In the genomic region with DNA sequence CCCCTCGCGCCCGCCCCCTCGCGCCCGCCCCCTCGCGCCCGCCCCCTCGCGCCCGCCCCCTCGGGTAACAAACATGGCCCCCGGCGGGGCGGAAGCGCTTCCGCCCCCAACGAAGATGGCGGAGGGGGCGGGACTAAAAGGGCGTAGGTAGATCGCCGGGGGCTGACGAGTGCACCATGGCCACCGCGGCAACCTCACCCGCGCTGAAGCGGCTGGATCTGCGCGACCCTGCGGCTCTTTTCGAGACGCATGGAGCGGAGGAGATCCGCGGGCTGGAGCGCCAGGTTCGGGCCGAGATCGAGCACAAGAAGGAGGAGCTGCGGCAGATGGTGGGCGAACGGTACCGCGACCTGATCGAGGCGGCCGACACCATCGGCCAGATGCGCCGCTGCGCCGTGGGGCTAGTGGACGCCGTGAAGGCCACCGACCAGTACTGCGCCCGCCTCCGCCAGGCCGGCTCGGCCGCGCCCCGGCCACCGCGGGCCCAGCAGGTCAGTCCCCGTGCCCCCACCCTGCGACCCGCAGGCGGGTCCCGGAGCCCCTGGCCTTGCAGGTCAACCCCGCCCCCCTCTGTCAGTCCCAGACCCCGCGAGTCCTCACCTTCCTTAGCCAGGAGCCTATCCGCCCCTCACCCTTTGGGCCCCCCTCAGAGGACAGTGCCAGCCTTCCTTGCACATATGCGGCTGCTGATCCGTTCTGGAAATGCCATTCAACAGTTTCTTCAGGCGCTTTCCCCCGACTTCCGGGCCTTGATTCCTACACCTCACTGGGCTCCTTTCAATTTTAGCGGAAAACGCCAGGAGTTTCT, we compare ENCODE assay signal across 1 cellular context.
A peak's percentile ranks its signal among the peaks of the same experiment; 100 is the strongest.
TF ChIP-seq lines count a peak whose summit lies in the region.

A gene with protein sequence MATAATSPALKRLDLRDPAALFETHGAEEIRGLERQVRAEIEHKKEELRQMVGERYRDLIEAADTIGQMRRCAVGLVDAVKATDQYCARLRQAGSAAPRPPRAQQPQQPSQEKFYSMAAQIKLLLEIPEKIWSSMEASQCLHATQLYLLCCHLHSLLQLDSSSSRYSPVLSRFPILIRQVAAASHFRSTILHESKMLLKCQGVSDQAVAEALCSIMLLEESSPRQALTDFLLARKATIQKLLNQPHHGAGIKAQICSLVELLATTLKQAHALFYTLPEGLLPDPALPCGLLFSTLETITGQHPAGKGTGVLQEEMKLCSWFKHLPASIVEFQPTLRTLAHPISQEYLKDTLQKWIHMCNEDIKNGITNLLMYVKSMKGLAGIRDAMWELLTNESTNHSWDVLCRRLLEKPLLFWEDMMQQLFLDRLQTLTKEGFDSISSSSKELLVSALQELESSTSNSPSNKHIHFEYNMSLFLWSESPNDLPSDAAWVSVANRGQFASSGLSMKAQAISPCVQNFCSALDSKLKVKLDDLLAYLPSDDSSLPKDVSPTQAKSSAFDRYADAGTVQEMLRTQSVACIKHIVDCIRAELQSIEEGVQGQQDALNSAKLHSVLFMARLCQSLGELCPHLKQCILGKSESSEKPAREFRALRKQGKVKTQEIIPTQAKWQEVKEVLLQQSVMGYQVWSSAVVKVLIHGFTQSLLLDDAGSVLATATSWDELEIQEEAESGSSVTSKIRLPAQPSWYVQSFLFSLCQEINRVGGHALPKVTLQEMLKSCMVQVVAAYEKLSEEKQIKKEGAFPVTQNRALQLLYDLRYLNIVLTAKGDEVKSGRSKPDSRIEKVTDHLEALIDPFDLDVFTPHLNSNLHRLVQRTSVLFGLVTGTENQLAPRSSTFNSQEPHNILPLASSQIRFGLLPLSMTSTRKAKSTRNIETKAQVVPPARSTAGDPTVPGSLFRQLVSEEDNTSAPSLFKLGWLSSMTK (plus strand): TSS at position 162 of the 808 bp plus-strand sequence. CDS start 15 bp downstream, at position 177.

TF ChIP-seq in K562, 482 proteins besides CTCF, POLR2A, EP300 and RAD21 (continued from another document and continues in another):
- TF ChIP-seq, protein P1, sequence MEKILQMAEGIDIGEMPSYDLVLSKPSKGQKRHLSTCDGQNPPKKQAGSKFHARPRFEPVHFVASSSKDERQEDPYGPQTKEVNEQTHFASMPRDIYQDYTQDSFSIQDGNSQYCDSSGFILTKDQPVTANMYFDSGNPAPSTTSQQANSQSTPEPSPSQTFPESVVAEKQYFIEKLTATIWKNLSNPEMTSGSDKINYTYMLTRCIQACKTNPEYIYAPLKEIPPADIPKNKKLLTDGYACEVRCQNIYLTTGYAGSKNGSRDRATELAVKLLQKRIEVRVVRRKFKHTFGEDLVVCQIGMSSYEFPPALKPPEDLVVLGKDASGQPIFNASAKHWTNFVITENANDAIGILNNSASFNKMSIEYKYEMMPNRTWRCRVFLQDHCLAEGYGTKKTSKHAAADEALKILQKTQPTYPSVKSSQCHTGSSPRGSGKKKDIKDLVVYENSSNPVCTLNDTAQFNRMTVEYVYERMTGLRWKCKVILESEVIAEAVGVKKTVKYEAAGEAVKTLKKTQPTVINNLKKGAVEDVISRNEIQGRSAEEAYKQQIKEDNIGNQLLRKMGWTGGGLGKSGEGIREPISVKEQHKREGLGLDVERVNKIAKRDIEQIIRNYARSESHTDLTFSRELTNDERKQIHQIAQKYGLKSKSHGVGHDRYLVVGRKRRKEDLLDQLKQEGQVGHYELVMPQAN (IDR thresholded peaks at IDR 0.05; ENCODE audit: borderline replicate concordance) = peak; percentile 83; the same call in 1 of the 2 replicates
- TF ChIP-seq ZNF407 (IDR thresholded peaks at IDR 0.05; ENCODE audit: low read depth) (no peak), SMARCA5 (IDR thresholded peaks at IDR 0.05) (no peak), MECOM (CRISPR knock-in tag; IDR thresholded peaks at IDR 0.05) (no peak), FOS (IDR thresholded peaks at IDR 0.05; ENCODE audit: extremely low read depth, insufficient read length) (no peak), NCOA1 (IDR thresholded peaks at IDR 0.05; ENCODE audit: low read depth) (no peak), ZNF77 (CRISPR knock-in tag; IDR thresholded peaks at IDR 0.05) (no peak), SMARCA4 (IDR thresholded peaks at IDR 0.05) (no peak), EP400 (IDR thresholded peaks at IDR 0.05) (peak; percentile 81), SMARCE1 (IDR thresholded peaks at IDR 0.05) (no peak), HDAC2 (IDR thresholded peaks at IDR 0.05) (no peak; the same call in 1 of the 2 replicates), XRCC4 (IDR thresholded peaks at IDR 0.05; ENCODE audit: extremely low read depth, insufficient read depth, insufficient read length) (no peak), ZBTB8A (IDR thresholded peaks at IDR 0.05; ENCODE audit: partially characterized antibody) (no peak), GABPB1 (CRISPR knock-in tag; IDR thresholded peaks at IDR 0.05) (peak; percentile 86), PHF8 (IDR thresholded peaks at IDR 0.05; ENCODE audit: borderline replicate concordance, low read length) (peak; percentile 81), HDAC1 (IDR thresholded peaks at IDR 0.05) (peak in 1 of 2 experiments; percentile 78; a peak in 2 of 4 replicates), IRF1 (CRISPR knock-in tag; IDR thresholded peaks at IDR 0.05; ENCODE audit: borderline replicate concordance) (no peak), HSF4 (CRISPR knock-in tag; IDR thresholded peaks at IDR 0.05; ENCODE audit: borderline replicate concordance) (no peak), ADNP (tag; IDR thresholded peaks at IDR 0.05) (no peak), CCNT2 (IDR thresholded peaks at IDR 0.05; ENCODE audit: borderline replicate concordance, extremely low read depth, insufficient read length, low read depth, low read length) (peak; percentile 46), NFIC (IDR thresholded peaks at IDR 0.05) (peak; percentile 40; the same call in 1 of the 2 replicates), E2F8 (IDR thresholded peaks at IDR 0.05; ENCODE audit: low read depth, partially characterized antibody) (no peak), CHD1 (IDR thresholded peaks at IDR 0.05; ENCODE audit: low read length) (no peak), PTTG1 (tag; IDR thresholded peaks at IDR 0.05; ENCODE audit: low read depth) (no peak), NCOA6 (IDR thresholded peaks at IDR 0.05) (peak; percentile 75; the same call in 1 of the 2 replicates), ZNF717 (CRISPR knock-in tag; IDR thresholded peaks at IDR 0.05) (no peak), ZNF347 (CRISPR knock-in tag; IDR thresholded peaks at IDR 0.05; ENCODE audit: low read depth) (no peak), ZNF589 (CRISPR knock-in tag; IDR thresholded peaks at IDR 0.05; ENCODE audit: low read depth) (no peak), STAT5B (CRISPR knock-in tag; IDR thresholded peaks at IDR 0.05) (no peak), SOX6 (IDR thresholded peaks at IDR 0.05) (no peak), YY1 (IDR thresholded peaks at IDR 0.05; ENCODE audit: borderline replicate concordance in 1 of 3, control insufficient read depth in 1 of 3, extremely low read depth in 1 of 3, insufficient read depth in 3 of 3, insufficient read length in 1 of 3, insufficient replicate concordance in 2 of 3, low read depth in 1 of 3, low read length in 2 of 3) (peak; percentile 92 to 99 (median 98)), E2F3 (CRISPR knock-in tag; IDR thresholded peaks at IDR 0.05) (no peak), PURB (CRISPR knock-in tag; IDR thresholded peaks at IDR 0.05; ENCODE audit: low read depth) (no peak)
- TF ChIP-seq, protein P2, sequence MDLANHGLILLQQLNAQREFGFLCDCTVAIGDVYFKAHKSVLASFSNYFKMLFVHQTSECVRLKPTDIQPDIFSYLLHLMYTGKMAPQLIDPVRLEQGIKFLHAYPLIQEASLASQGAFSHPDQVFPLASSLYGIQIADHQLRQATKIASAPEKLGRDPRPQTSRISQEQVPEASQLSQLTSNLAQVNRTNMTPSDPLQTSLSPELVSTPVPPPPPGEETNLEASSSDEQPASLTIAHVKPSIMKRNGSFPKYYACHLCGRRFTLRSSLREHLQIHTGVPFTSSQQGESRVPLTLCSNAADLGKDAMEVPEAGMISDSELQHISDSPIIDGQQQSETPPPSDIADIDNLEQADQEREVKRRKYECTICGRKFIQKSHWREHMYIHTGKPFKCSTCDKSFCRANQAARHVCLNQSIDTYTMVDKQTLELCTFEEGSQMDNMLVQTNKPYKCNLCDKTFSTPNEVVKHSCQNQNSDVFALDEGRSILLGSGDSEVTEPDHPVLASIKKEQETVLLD (IDR thresholded peaks at IDR 0.05) = no peak
- TF ChIP-seq, protein P3, sequence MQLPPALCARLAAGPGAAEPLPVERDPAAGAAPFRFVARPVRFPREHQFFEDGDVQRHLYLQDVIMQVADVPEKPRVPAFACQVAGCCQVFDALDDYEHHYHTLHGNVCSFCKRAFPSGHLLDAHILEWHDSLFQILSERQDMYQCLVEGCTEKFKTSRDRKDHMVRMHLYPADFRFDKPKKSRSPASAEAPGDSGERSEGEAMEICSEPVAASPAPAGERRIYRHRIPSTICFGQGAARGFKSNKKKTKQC (CRISPR knock-in tag; IDR thresholded peaks at IDR 0.05) = no peak
